Comparison of ENCODE assay signal across 17 cellular contexts in genomic region chr6:123986938-123987337, GRCh38.
"Had no signal": no experiment of that assay in that cellular context is flagged by ENCODE, and none has a peak within 500 bp of the region (broad histone marks: within the 10 kb centered on the region; RNA-seq: fewer than 3 reads in every experiment).

No MANE protein-coding gene starts in this region.

- H3K4me2 ChIP-seq: hepatocyte had no signal

- H3K9me3 ChIP-seq: breast epithelium, psoas muscle, right lobe of liver, transverse colon had no signal

- H3K27me3 ChIP-seq: breast epithelium, hepatocyte, right lobe of liver, transverse colon had no signal

- H3K4me1 Mint-ChIP-seq: activated CD8-positive, alpha-beta memory T cell treated with anti-CD3 and anti-CD28 coated beads, Interleukin-2, amount 10 ng/mL, durations not matched to agents 7 days and 5 days; activated naive CD8-positive, alpha-beta T cell treated with anti-CD3 and anti-CD28 coated beads, Interleukin-2, amount 10 ng/mL, durations not matched to agents 7 days and 5 days; nephron; stimulated activated naive B cell treated with anti-CD40 and anti-IgM and Interleukin-4, amounts not matched to agents 10 μg/mL and 1 μg/mL and 100 μg/mL, for 72 hours had no signal

- H2AFZ ChIP-seq: hepatocyte had no signal

- H3K9me3 Mint-ChIP-seq: activated naive CD8-positive, alpha-beta T cell treated with anti-CD3 and anti-CD28 coated beads, Interleukin-2, amount 10 ng/mL, durations not matched to agents 7 days and 5 days; activated T-cell treated with anti-CD3 and anti-CD28 coated beads, Interleukin-2, amount 50 U/mL, for 24 hours; nephron; stimulated activated naive B cell treated with anti-CD40 and anti-IgM and Interleukin-4, amounts not matched to agents 10 μg/mL and 1 μg/mL and 100 μg/mL, for 72 hours had no signal

- H3K79me2 ChIP-seq: hepatocyte had no signal

- ATAC-seq: activated CD8-positive, alpha-beta memory T cell treated with anti-CD3 and anti-CD28 coated beads, Interleukin-2, amount 10 ng/mL, durations not matched to agents 7 days and 5 days; psoas muscle; right lobe of liver; stimulated activated naive B cell treated with anti-CD40 and anti-IgM and Interleukin-4, amounts not matched to agents 10 μg/mL and 1 μg/mL and 100 μg/mL, for 72 hours had no signal

- H3K36me3 Mint-ChIP-seq: activated CD8-positive, alpha-beta memory T cell treated with anti-CD3 and anti-CD28 coated beads, Interleukin-2, amount 10 ng/mL, durations not matched to agents 7 days and 5 days; activated naive CD8-positive, alpha-beta T cell treated with anti-CD3 and anti-CD28 coated beads, Interleukin-2, amount 10 ng/mL, durations not matched to agents 7 days and 5 days; stimulated activated naive B cell treated with anti-CD40 and anti-IgM and Interleukin-4, amounts not matched to agents 10 μg/mL and 1 μg/mL and 100 μg/mL, for 72 hours had no signal

- H3K4me3 Mint-ChIP-seq: activated CD8-positive, alpha-beta memory T cell treated with anti-CD3 and anti-CD28 coated beads, Interleukin-2, amount 10 ng/mL, durations not matched to agents 7 days and 5 days; activated naive CD8-positive, alpha-beta T cell treated with anti-CD3 and anti-CD28 coated beads, Interleukin-2, amount 10 ng/mL, durations not matched to agents 7 days and 5 days; activated T-cell treated with anti-CD3 and anti-CD28 coated beads, Interleukin-2, amount 50 U/mL, for 24 hours; nephron; stimulated activated naive B cell treated with anti-CD40 and anti-IgM and Interleukin-4, amounts not matched to agents 10 μg/mL and 1 μg/mL and 100 μg/mL, for 72 hours had no signal

- H3K27ac ChIP-seq: breast epithelium, hepatocyte, psoas muscle, right lobe of liver, transverse colon had no signal

- H3K27ac Mint-ChIP-seq: activated CD8-positive, alpha-beta memory T cell treated with anti-CD3 and anti-CD28 coated beads, Interleukin-2, amount 10 ng/mL, durations not matched to agents 7 days and 5 days; activated naive CD8-positive, alpha-beta T cell treated with anti-CD3 and anti-CD28 coated beads, Interleukin-2, amount 10 ng/mL, durations not matched to agents 7 days and 5 days; activated T-cell treated with anti-CD3 and anti-CD28 coated beads, Interleukin-2, amount 50 U/mL, for 24 hours; nephron; stimulated activated naive B cell treated with anti-CD40 and anti-IgM and Interleukin-4, amounts not matched to agents 10 μg/mL and 1 μg/mL and 100 μg/mL, for 72 hours had no signal

- H3K36me3 ChIP-seq: breast epithelium, right lobe of liver, transverse colon had no signal

- H3K27me3 Mint-ChIP-seq: activated CD8-positive, alpha-beta memory T cell treated with anti-CD3 and anti-CD28 coated beads, Interleukin-2, amount 10 ng/mL, durations not matched to agents 7 days and 5 days; activated naive CD8-positive, alpha-beta T cell treated with anti-CD3 and anti-CD28 coated beads, Interleukin-2, amount 10 ng/mL, durations not matched to agents 7 days and 5 days; activated T-cell treated with anti-CD3 and anti-CD28 coated beads, Interleukin-2, amount 50 U/mL, for 24 hours; stimulated activated naive B cell treated with anti-CD40 and anti-IgM and Interleukin-4, amounts not matched to agents 10 μg/mL and 1 μg/mL and 100 μg/mL, for 72 hours had no signal

- DNase-seq: activated CD4-positive, alpha-beta T cell treated with anti-CD3 and anti-CD28 coated beads for 1 hour; activated CD4-positive, alpha-beta T cell treated with anti-CD3 and anti-CD28 coated beads, Interleukin-2, amount 50 U/mL, for 48 hours; activated CD8-positive, alpha-beta memory T cell treated with anti-CD3 and anti-CD28 coated beads, Interleukin-2, amount 10 ng/mL, durations not matched to agents 7 days and 5 days; activated naive CD8-positive, alpha-beta T cell treated with anti-CD3 and anti-CD28 coated beads, Interleukin-2, amount 10 ng/mL, durations not matched to agents 7 days and 5 days; activated T-cell treated with anti-CD3 and anti-CD28 coated beads, Interleukin-2, amount 50 U/mL, for 24 hours; aorta; kidney glomerular epithelial cell; occipital lobe; psoas muscle; right lobe of liver; stimulated activated CD4-positive, alpha-beta T cell treated with anti-CD3 and anti-CD28 coated beads, Interleukin-2, amount 100 ng/mL, for 24 hours; stimulated activated naive B cell treated with anti-CD40 and anti-IgM and Interleukin-4, amounts not matched to agents 10 μg/mL and 1 μg/mL and 100 μg/mL, for 72 hours; substantia nigra; transverse colon had no signal

- H3K4me3 ChIP-seq: breast epithelium, hepatocyte, psoas muscle, right lobe of liver, transverse colon had no signal

- H3K4me1 ChIP-seq: breast epithelium, right lobe of liver, transverse colon had no signal
